Comparison of ENCODE assay signal across 20 cellular contexts in the genomic region with DNA sequence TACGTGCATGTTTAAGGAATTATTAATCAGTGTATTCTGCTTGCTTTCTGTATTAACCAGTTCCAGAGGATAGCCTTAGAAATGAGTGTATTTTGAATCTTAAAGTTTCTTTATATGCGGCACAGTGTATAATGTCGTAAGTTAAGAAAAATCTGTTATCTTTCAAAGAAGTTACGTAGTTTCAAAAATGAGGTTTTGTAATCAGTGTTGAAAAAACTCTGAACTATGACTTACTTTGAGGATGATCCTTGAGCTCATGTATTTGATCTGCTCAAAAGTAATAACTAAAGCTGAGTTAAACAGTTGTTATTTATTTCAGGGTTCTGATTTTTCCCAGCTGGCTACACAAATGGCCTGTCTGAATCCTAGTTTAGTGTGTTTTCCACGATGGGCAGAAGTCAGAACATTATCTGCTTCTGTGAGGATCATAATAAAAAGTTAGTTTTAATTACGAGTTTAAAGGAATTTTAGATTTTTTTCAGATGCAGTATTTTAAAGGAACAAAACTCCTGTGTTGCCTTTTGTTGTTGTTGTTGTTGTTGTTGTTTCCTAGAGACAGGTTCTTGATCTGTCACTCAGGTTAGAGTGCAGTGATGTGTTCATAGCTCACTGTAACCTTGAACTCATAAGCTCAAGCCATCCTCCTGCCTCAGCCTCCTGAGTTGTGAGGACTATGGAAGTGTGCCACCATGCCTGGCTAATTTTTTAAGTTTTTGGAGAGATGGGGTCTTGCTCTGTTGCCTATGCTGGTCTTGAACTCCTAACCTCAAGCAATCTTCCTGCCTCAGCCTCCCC. TPM values are rescaled to one million over a fixed set of nuclear protein-coding genes. Genes with fewer than 3 reads are reported as not detected.
DNase-seq lines count a peak whose midpoint lies in the region; ATAC-seq, FAIRE-seq and TF ChIP-seq lines count a peak whose summit lies in the region.
"Had no signal": no experiment of that assay in that cellular context is flagged by ENCODE, and none has a peak within 500 bp of the region (broad histone marks: within the 10 kb centered on the region; RNA-seq: fewer than 3 reads in every experiment).

No MANE protein-coding gene starts in this region.

- H3K9ac ChIP-seq in HepG2 (ENCODE audit: insufficient read depth, low read depth, low read length): no peak overlapping the region
- peak overlapping the region; percentile 58 for H3K9ac ChIP-seq in mesenchymal stem cell (ENCODE audit: low read length)
- H3K9ac ChIP-seq: KMS-11 had no signal

- TF ChIP-seq CTCF in HepG2 (CRISPR knock-in tag; IDR thresholded peaks at IDR 0.05) (no peak), right lobe of liver (IDR thresholded peaks at IDR 0.05) (no peak), endothelial cell (IDR thresholded peaks at IDR 0.05; ENCODE audit: unreplicated experiment) (no peak)

- no peak overlapping the region for H3K18ac ChIP-seq in mesenchymal stem cell (ENCODE audit: low read depth in 1 of 2, low read length in 2 of 2)

- WGBS in HepG2 (ENCODE audit: low lambda C conversion rate): 69% methylated on average over 6 of the region's 6 CpGs
- WGBS in right lobe of liver (ENCODE audit: insufficient coverage, low coverage, low lambda C conversion rate, missing lambda C conversion rate): 85% methylated on average over 6 of the region's 6 CpGs
- WGBS in mesenchymal stem cell: 97% methylated on average over 6 of the region's 6 CpGs

- H2AK5ac ChIP-seq in mesenchymal stem cell (ENCODE audit: low read length, severe bottlenecking): no peak overlapping the region

- no peak overlapping the region for H3K14ac ChIP-seq in mesenchymal stem cell (ENCODE audit: low read length in 2 of 2)

- no TSS peak for BruUV-seq in HepG2 (replicated peaks; lab: Mats Ljungman, UMichigan)

- H2BK120ac ChIP-seq in mesenchymal stem cell (ENCODE audit: low read depth, low read length): no peak overlapping the region

- no peak overlapping the region for H2BK5ac ChIP-seq in mesenchymal stem cell (ENCODE audit: low read depth, low read length, poor library complexity, severe bottlenecking)

- H4K20me1 ChIP-seq in HepG2 (ENCODE audit: insufficient read depth, low read length): no peaks in the 10 kb centered on the region

- TF ChIP-seq RAD21 in HepG2 (CRISPR knock-in tag; IDR thresholded peaks at IDR 0.05): no peak

- H2AFZ ChIP-seq in HepG2 (ENCODE audit: low read length) (no peak overlapping the region), mesenchymal stem cell (ENCODE audit: low read depth, low read length) (no peak overlapping the region)

- H3K27me3 ChIP-seq in HepG2 (ENCODE audit: control insufficient read depth in 1 of 2, insufficient read depth in 2 of 2, low read length in 2 of 2): no peaks in the 10 kb centered on the region
- no peaks in the 10 kb centered on the region for H3K27me3 ChIP-seq in right lobe of liver
- no peaks in the 10 kb centered on the region for H3K27me3 ChIP-seq in mesenchymal stem cell (ENCODE audit: control insufficient read depth in 1 of 2, insufficient read depth in 1 of 2, low read length in 2 of 2)
- H3K27me3 ChIP-seq: BE2C had no signal

- ATAC-seq in HepG2: no peak
- no peak for ATAC-seq in right lobe of liver

- H2BK15ac ChIP-seq in mesenchymal stem cell (ENCODE audit: low read depth, poor library complexity, severe bottlenecking): no peak overlapping the region

- H3K36me3 Mint-ChIP-seq in endothelial cell (ENCODE audit: low read depth, unreplicated experiment): peaks cover 34% of the 10 kb centered on the region

- no peak for TF ChIP-seq EP300 in HepG2 (IDR thresholded peaks at IDR 0.05; ENCODE audit: low read depth in 2 of 2, low read length in 2 of 2)
- no peak for TF ChIP-seq EP300 in HepG2 (CRISPR knock-in tag; IDR thresholded peaks at IDR 0.05; ENCODE audit: borderline replicate concordance)

- intact Hi-C loops in HepG2 (cut with micrococcal nuclease; ENCODE audit: unreplicated experiment): no loop called here
- intact Hi-C loops in right lobe of liver (cut with DNase I): no loop called here

- H3K27ac Mint-ChIP-seq in endothelial cell (ENCODE audit: unreplicated experiment): peak overlapping the region; percentile 45
- H3K27ac Mint-ChIP-seq: CD4-positive, alpha-beta memory T cell had no signal

- H3K36me3 ChIP-seq in HepG2 (replicated peaks in 1 of 2; ENCODE audit: control insufficient read depth in 1 of 2, insufficient read depth in 2 of 2, low read length in 2 of 2) (peaks cover 9 to 23% of the 10 kb centered on the region in 2 experiments; a peak in 4 of 5 replicates), right lobe of liver (peaks cover 0 to 7% (median 0%) of the 10 kb centered on the region in 4 donors), mesenchymal stem cell (ENCODE audit: control insufficient read depth in 1 of 2, insufficient read depth in 2 of 2, low read depth in 1 of 2, low read length in 2 of 2) (peaks cover 11 to 43% of the 10 kb centered on the region in 2 experiments)

- no peaks in the 10 kb centered on the region for H3K79me2 ChIP-seq in HepG2 (ENCODE audit: insufficient read depth, low read length)

- TF ChIP-seq POLR2A in HepG2 (IDR thresholded peaks at IDR 0.05; ENCODE audit: insufficient read depth in 1 of 2, low read depth in 2 of 2, low read length in 2 of 2) (no peak), right lobe of liver (IDR thresholded peaks at IDR 0.05) (no peak)

- H3K4me1 ChIP-seq in HepG2 (ENCODE audit: insufficient read depth, low read length): peaks cover 13% of the 10 kb centered on the region
- H3K4me1 ChIP-seq in right lobe of liver: no peaks in the 10 kb centered on the region
- peaks cover 3% of the 10 kb centered on the region for H3K4me1 ChIP-seq in mesenchymal stem cell (ENCODE audit: control insufficient read depth, insufficient read depth, low read depth, low read length)
- H3K4me1 ChIP-seq: BE2C had no signal

- in situ Hi-C loops in HepG2 (cut with HindIII; ENCODE audit: extremely low pct_ligation_motif_present, low pct_unique_long_range_greater_than_20kb): no loop called here

- H3K9me3 ChIP-seq in HepG2 (ENCODE audit: low read length): no peaks in the 10 kb centered on the region
- no peaks in the 10 kb centered on the region for H3K9me3 ChIP-seq in right lobe of liver
- H3K9me3 ChIP-seq in mesenchymal stem cell (ENCODE audit: control insufficient read depth, low read length): no peaks in the 10 kb centered on the region
- H3K9me3 ChIP-seq: BE2C had no signal

- H3K27me3 Mint-ChIP-seq in endothelial cell (ENCODE audit: unreplicated experiment): peaks cover 8% of the 10 kb centered on the region
- H3K27me3 Mint-ChIP-seq: CD4-positive, alpha-beta memory T cell had no signal

- POLR2A ChIA-PET in HepG2 (lab: Yijun Ruan, JAX): no interaction called here

- no peak overlapping the region for H3K4ac ChIP-seq in mesenchymal stem cell (ENCODE audit: low read depth in 1 of 2, low read length in 2 of 2)

- H3K4me3 ChIP-seq in HepG2 (replicated peaks in 1 of 3; ENCODE audit: insufficient read depth in 1 of 3, low read depth in 2 of 3, low read length in 3 of 3): no peak overlapping the region
- no peak overlapping the region for H3K4me3 ChIP-seq in right lobe of liver
- H3K4me3 ChIP-seq in mesenchymal stem cell (ENCODE audit: insufficient read depth in 1 of 2, low read depth in 1 of 2, low read length in 2 of 2): no peak overlapping the region

- no peak overlapping the region for H3K4me3 Mint-ChIP-seq in endothelial cell (ENCODE audit: unreplicated experiment)
- H3K4me3 Mint-ChIP-seq: CD4-positive, alpha-beta memory T cell had no signal

- FAIRE-seq in HepG2 (lab: Jason Lieb, UNC): no peak

- no peak for DNase-seq in HepG2 (ENCODE audit: low spot score)
- DNase-seq in right lobe of liver: no peak
- DNase-seq in endothelial cell (ENCODE audit: low spot score): no peak
- DNase-seq in mesenchymal stem cell: no peak
- no peak for DNase-seq in D341Med (ENCODE audit: low spot score)
- DNase-seq in mucosa of gallbladder (ENCODE audit: low spot score): no peak
- DNase-seq in NCI-H524 (lab: John Stamatoyannopoulos, UW): no peak
- no peak for DNase-seq in anterior cingulate cortex (lab: John Stamatoyannopoulos, UW)
- DNase-seq: 8988T; BE2C; Calu3; CD4-positive, alpha-beta memory T cell; NCI-H1417; NCI-H187 treated with DMSO at 0.1 percent for 48 hours; NCI-H2227 treated with DMSO at 0.1 percent for 48 hours; NCI-H510A treated with DMSO at 0.1 percent for 48 hours; NCI-H82; SIG-M5 had no signal

- no peak overlapping the region for H2BK12ac ChIP-seq in mesenchymal stem cell (ENCODE audit: low read length in 2 of 2)

- peaks cover 4% of the 10 kb centered on the region for H3K4me1 Mint-ChIP-seq in endothelial cell (ENCODE audit: unreplicated experiment)
- H3K4me1 Mint-ChIP-seq: CD4-positive, alpha-beta memory T cell had no signal

- no peak overlapping the region for H3K4me2 ChIP-seq in HepG2 (ENCODE audit: low read depth, low read length)
- no peak overlapping the region for H3K4me2 ChIP-seq in mesenchymal stem cell (ENCODE audit: low read length, poor library complexity, severe bottlenecking)
- H3K4me2 ChIP-seq: KMS-11 had no signal

- H3K23ac ChIP-seq in mesenchymal stem cell (ENCODE audit: low read length in 2 of 2): no peak overlapping the region

- no peak overlapping the region for H4K91ac ChIP-seq in mesenchymal stem cell (ENCODE audit: low read length)

- H4K8ac ChIP-seq in mesenchymal stem cell (ENCODE audit: low read length): no peak overlapping the region

- CTCF ChIA-PET in HepG2 (lab: Yijun Ruan, JAX; ENCODE audit: low intra/inter-chr PET ratio, low total read pairs): no interaction called here

- peak overlapping the region; percentile 14 for H3K27ac ChIP-seq in HepG2 (ENCODE audit: extremely low read length, insufficient read depth, low read length)
- no peak overlapping the region for H3K27ac ChIP-seq in right lobe of liver
- no peak overlapping the region for H3K27ac ChIP-seq in mesenchymal stem cell (ENCODE audit: low read length, poor library complexity, severe bottlenecking)
- H3K27ac ChIP-seq: KMS-11, RWPE1 had no signal

- H3K79me1 ChIP-seq in mesenchymal stem cell (replicated peaks; ENCODE audit: low read length, poor library complexity, severe bottlenecking): peaks cover 18% of the 10 kb centered on the region

- no peaks in the 10 kb centered on the region for H3K9me3 Mint-ChIP-seq in endothelial cell (ENCODE audit: unreplicated experiment)
- H3K9me3 Mint-ChIP-seq: CD4-positive, alpha-beta memory T cell had no signal

RNA-seq across cellular contexts. Expression of a gene that starts 52.9 kb away (rescaled TPM):
- total RNA-seq in HepG2 (2016; rRNA removed; fragmentation: Illumina TruSeq; extraction: Trizol): 29.0 and 35.5 TPM in 2 replicates
- 15.5 and 15.9 TPM in 2 replicates for total RNA-seq in HepG2 (2016; cell fraction: cytosol; rRNA removed; fragmentation: Illumina TruSeq; extraction: Trizol; ENCODE audit: low read depth)
- 25.8 and 37.2 TPM in 2 replicates for total RNA-seq in HepG2 (2016; cell fraction: insoluble cytoplasmic fraction; rRNA removed; fragmentation: Illumina TruSeq; extraction: Trizol)
- total RNA-seq in HepG2 (2016; cell fraction: membrane; rRNA removed; fragmentation: Illumina TruSeq; extraction: Trizol): 9.7 and 12.2 TPM in 2 replicates
- 69.0 and 73.0 TPM in 2 replicates for total RNA-seq in HepG2 (2016; cell fraction: nucleus; rRNA removed; fragmentation: Illumina TruSeq; extraction: Trizol)
- polyA plus RNA-seq in HepG2 (2011; rRNA removed): 14.2 and 14.4 TPM in 2 replicates
- 6.7 and 7.8 TPM in 2 replicates for polyA plus RNA-seq in HepG2 (2011; cell fraction: cytosol; rRNA removed)
- 42.0 and 46.6 TPM in 2 replicates for polyA plus RNA-seq in HepG2 (2011; cell fraction: nucleus; rRNA removed)
- polyA plus RNA-seq in HepG2 (2012): 8.2 and 9.7 TPM in 2 replicates
- 0.67 and 0.81 TPM in 2 replicates for polyA plus RNA-seq in HepG2 (2016; cell fraction: cytosol; fragmentation: Illumina TruSeq; extraction: Trizol; ENCODE audit: low read depth)
- 11.8 TPM in 2 replicates for polyA plus RNA-seq in HepG2 (2016; cell fraction: insoluble cytoplasmic fraction; fragmentation: Illumina TruSeq; extraction: Trizol; ENCODE audit: low read depth)
- polyA plus RNA-seq in HepG2 (2016; cell fraction: membrane; fragmentation: Illumina TruSeq; extraction: Trizol; ENCODE audit: low read depth): 1.7 and 2.9 TPM in 2 replicates
- polyA plus RNA-seq in HepG2 (2016; cell fraction: nucleus; fragmentation: Illumina TruSeq; extraction: Trizol; ENCODE audit: insufficient read depth, low read depth): 22.0 and 22.9 TPM in 2 replicates
- polyA minus RNA-seq in HepG2 (2011; rRNA and poly(A)+ RNA removed; ENCODE audit: low replicate concordance): 44.9 and 57.8 TPM in 2 replicates
- polyA minus RNA-seq in HepG2 (2011; cell fraction: cytosol; rRNA and poly(A)+ RNA removed): 15.6 and 19.1 TPM in 2 replicates
- polyA minus RNA-seq in HepG2 (2011; cell fraction: nucleus; rRNA and poly(A)+ RNA removed): 119 and 134 TPM in 2 replicates
- 10 to 100 TPM in 5 of 6 experiments, 1 to 10 TPM in 1; 10.0 to 20.7 (median 14.7) TPM for total RNA-seq in right lobe of liver
- 78.8 TPM for total RNA-seq in endothelial cell (ENCODE audit: unreplicated experiment)
- 15.0 TPM for polyA plus RNA-seq in mesenchymal stem cell (2013, experiment 1 of 2)
- polyA plus RNA-seq in mesenchymal stem cell (2013, experiment 2 of 2): 14.9 TPM
- total RNA-seq in mucosa of gallbladder: 43.5 TPM
